Comparison of ENCODE assay signal across 32 cellular contexts in genomic region chr2:3171564-3172264, GRCh38.
DNase-seq lines count a peak whose midpoint lies in the region; ATAC-seq and TF ChIP-seq lines count a peak whose summit lies in the region.
"Had no signal": no experiment of that assay in that cellular context is flagged by ENCODE, and none has a peak within 500 bp of the region (broad histone marks: within the 10 kb centered on the region; RNA-seq: fewer than 3 reads in every experiment).

No MANE protein-coding gene starts in this region.

- POLR2A ChIA-PET in MCF 10A (lab: Yijun Ruan, JAX), result no interaction called here

- H3K4me3 ChIP-seq in breast epithelium, result no peak overlapping the region
- H3K4me3 ChIP-seq in WERI-Rb-1 (ENCODE audit: low read depth, low read length), result no peak overlapping the region
- no peak overlapping the region for H3K4me3 ChIP-seq in spleen
- H3K4me3 ChIP-seq in H7 (ENCODE audit: insufficient read depth, low read depth, low read length), result no peak overlapping the region
- H3K4me3 ChIP-seq: A549, esophagus muscularis mucosa, heart right ventricle, thoracic aorta had no signal

- DNase-seq in MCF 10A (ENCODE audit: unreplicated experiment) (peak; percentile 8), breast epithelium (ENCODE audit: low spot score in 2 of 2) (no peak), WERI-Rb-1 (no peak), islet precursor cell (peak; percentile 36), spleen (peak; percentile 36), NCI-H1105 treated with DMSO at 0.1 percent for 48 hours (lab: John Stamatoyannopoulos, UW) (no peak), H7 (no peak)
- DNase-seq: activated CD4-positive, alpha-beta T cell treated with anti-CD3 and anti-CD28 coated beads for 36 hours; activated CD8-positive, alpha-beta T cell treated with anti-CD3 and anti-CD28 coated beads for 36 hours; anterior cingulate cortex; caudate nucleus; cortex of kidney; effector memory CD4-positive, alpha-beta T cell; GOT3; heart right ventricle; HFFc6; kidney glomerular epithelial cell; NCI-H2081; NCI-H226; NCI-H748 treated with DMSO at 0.1 percent for 48 hours; SIG-M5; stimulated activated CD4-positive, alpha-beta T cell treated with anti-CD3 and anti-CD28 coated beads, Interleukin-2, amount 100 ng/mL, for 24 hours had no signal

- BruUV-seq in MCF 10A (replicated peaks; lab: Mats Ljungman, UMichigan), result no TSS peak

- CTCF ChIA-PET in MCF 10A (lab: Yijun Ruan, JAX), result interaction anchor here (0.6 kb wide), 1 partner anchor 582 kb away, joined by 4 read pairs; no protein-coding TSS in a partner anchor

- WGBS in spleen, 5 donors, result 86 to 94% (median 88%) methylated on average over 17 of the region's 17 CpGs

- H3K27me3 ChIP-seq in breast epithelium (no peaks in the 10 kb centered on the region), WERI-Rb-1 (ENCODE audit: insufficient read depth, low read depth, severe bottlenecking) (no peaks in the 10 kb centered on the region), spleen (replicated peaks in 1 of 7) (no peaks in the 10 kb centered on the region), H7 (ENCODE audit: control insufficient read depth, insufficient read depth, low read length) (no peaks in the 10 kb centered on the region)
- H3K27me3 ChIP-seq: esophagus muscularis mucosa, heart right ventricle had no signal

- no peak for TF ChIP-seq CTCF in MCF 10A (IDR thresholded peaks at IDR 0.05; ENCODE audit: unreplicated experiment)
- TF ChIP-seq CTCF in breast epithelium (IDR thresholded peaks at IDR 0.05), result no peak
- TF ChIP-seq CTCF in WERI-Rb-1 (IDR thresholded peaks at IDR 0.05; ENCODE audit: low read depth, low read length), result 0 out of 2 replicates have a peak, but pooled peaks have one; percentile 10
- no peak for TF ChIP-seq CTCF in spleen (IDR thresholded peaks at IDR 0.05 in 8 of 11, conservative IDR thresholded peaks at IDR 0.05 in 3 of 11)

- intact Hi-C loops in MCF 10A (cut with micrococcal nuclease) (no loop called here), breast epithelium (cut with DNase I; ENCODE audit: low total_unique reads) (no loop called here), spleen (cut with DNase I; ENCODE audit: low total_unique reads) (no loop called here)

- H3K4me3 Mint-ChIP-seq in MCF 10A (ENCODE audit: unreplicated experiment), result no peak overlapping the region
- H3K4me3 Mint-ChIP-seq: activated CD4-positive, alpha-beta T cell treated with anti-CD3 and anti-CD28 coated beads for 36 hours; activated CD8-positive, alpha-beta T cell treated with anti-CD3 and anti-CD28 coated beads for 36 hours; HFFc6; stimulated activated naive CD8-positive, alpha-beta T cell treated with anti-CD3 and anti-CD28 coated beads, Interleukin-15, Interleukin-2, amounts not matched to agents 100 ng/mL and 50 ng/mL, for 24 hours; T-helper 2 cell treated with Interferon-gamma antibody and Interleukin-4, amounts not matched to agents 5 μg/mL and 100 μg/mL, for 36 hours had no signal

- H3K36me3 ChIP-seq in breast epithelium (no peaks in the 10 kb centered on the region), WERI-Rb-1 (no peaks in the 10 kb centered on the region; the same call in 1 of the 2 replicates), spleen (peaks cover 0 to 72% (median 20%) of the 10 kb centered on the region in 6 donors), H7 (replicated peaks; ENCODE audit: control insufficient read depth, insufficient read depth, low read length) (no peaks in the 10 kb centered on the region; the same call in 1 of the 2 replicates)

- H3K36me3 Mint-ChIP-seq in MCF 10A (ENCODE audit: insufficient read depth, unreplicated experiment), result peaks cover 5% of the 10 kb centered on the region

- H3K27ac ChIP-seq in breast epithelium (no peak overlapping the region), WERI-Rb-1 (peak overlapping the region; percentile 34), spleen (no peak overlapping the region)
- H3K27ac ChIP-seq: A549, esophagus muscularis mucosa, heart right ventricle, parathyroid adenoma, thoracic aorta had no signal

- no peaks in the 10 kb centered on the region for H3K9me3 Mint-ChIP-seq in MCF 10A (ENCODE audit: unreplicated experiment)
- H3K9me3 Mint-ChIP-seq: activated CD8-positive, alpha-beta T cell treated with anti-CD3 and anti-CD28 coated beads for 36 hours; activated T-helper 2 cell treated with anti-CD3 and anti-CD28 coated beads, Interferon-gamma antibody, Interleukin-2, Interleukin-4, amounts not matched to agents 10 μg/mL and 5 μg/mL and 100 μg/mL, durations not matched to agents 14 hours and 24 hours and 36 hours; HFFc6; stimulated activated naive CD8-positive, alpha-beta T cell treated with anti-CD3 and anti-CD28 coated beads, Interleukin-15, Interleukin-2, amounts not matched to agents 100 ng/mL and 50 ng/mL, for 24 hours; T-helper 2 cell treated with Interferon-gamma antibody and Interleukin-4, amounts not matched to agents 5 μg/mL and 100 μg/mL, for 36 hours had no signal

- H3K27ac Mint-ChIP-seq in MCF 10A (ENCODE audit: low read depth, unreplicated experiment), result no peak overlapping the region
- H3K27ac Mint-ChIP-seq: activated CD4-positive, alpha-beta T cell treated with anti-CD3 and anti-CD28 coated beads for 36 hours; activated CD8-positive, alpha-beta T cell treated with anti-CD3 and anti-CD28 coated beads for 36 hours; activated T-helper 2 cell treated with anti-CD3 and anti-CD28 coated beads, Interferon-gamma antibody, Interleukin-2, Interleukin-4, amounts not matched to agents 10 μg/mL and 5 μg/mL and 100 μg/mL, durations not matched to agents 14 hours and 24 hours and 36 hours; HFFc6; stimulated activated naive CD8-positive, alpha-beta T cell treated with anti-CD3 and anti-CD28 coated beads, Interleukin-15, Interleukin-2, amounts not matched to agents 100 ng/mL and 50 ng/mL, for 24 hours; T-helper 2 cell treated with Interferon-gamma antibody and Interleukin-4, amounts not matched to agents 5 μg/mL and 100 μg/mL, for 36 hours had no signal

- H3K9me3 ChIP-seq in breast epithelium (no peaks in the 10 kb centered on the region), WERI-Rb-1 (ENCODE audit: severe bottlenecking) (no peaks in the 10 kb centered on the region), spleen (no peaks in the 10 kb centered on the region)
- H3K9me3 ChIP-seq: A549, esophagus muscularis mucosa, heart right ventricle, thoracic aorta had no signal

- no peak for ATAC-seq in GM18868 (IDR thresholded peaks at IDR 0.05; ENCODE audit: unreplicated experiment)
- ATAC-seq: activated CD4-positive, alpha-beta T cell treated with anti-CD3 and anti-CD28 coated beads for 36 hours; activated CD8-positive, alpha-beta T cell treated with anti-CD3 and anti-CD28 coated beads for 36 hours; activated naive CD4-positive, alpha-beta T cell treated with anti-CD3 and anti-CD28 coated beads, Interleukin-2, amount 50 U/mL, for 72 hours; Panc1 had no signal

- H3K4me1 ChIP-seq in breast epithelium, result no peaks in the 10 kb centered on the region
- H3K4me1 ChIP-seq in spleen, result no peaks in the 10 kb centered on the region
- H3K4me1 ChIP-seq: A549, esophagus muscularis mucosa, heart right ventricle, parathyroid adenoma had no signal

- no peaks in the 10 kb centered on the region for H3K27me3 Mint-ChIP-seq in MCF 10A (ENCODE audit: insufficient read depth, unreplicated experiment)
- H3K27me3 Mint-ChIP-seq: activated CD4-positive, alpha-beta T cell treated with anti-CD3 and anti-CD28 coated beads for 36 hours; activated CD8-positive, alpha-beta T cell treated with anti-CD3 and anti-CD28 coated beads for 36 hours; stimulated activated naive CD8-positive, alpha-beta T cell treated with anti-CD3 and anti-CD28 coated beads, Interleukin-15, Interleukin-2, amounts not matched to agents 100 ng/mL and 50 ng/mL, for 24 hours had no signal

- H3K4me1 Mint-ChIP-seq in MCF 10A (ENCODE audit: insufficient read depth, unreplicated experiment), result peaks cover 26% of the 10 kb centered on the region
- H3K4me1 Mint-ChIP-seq: activated CD4-positive, alpha-beta T cell treated with anti-CD3 and anti-CD28 coated beads for 36 hours had no signal

- no peak for TF ChIP-seq POLR2A in breast epithelium (IDR thresholded peaks at IDR 0.05)
- TF ChIP-seq POLR2A in spleen (IDR thresholded peaks at IDR 0.05), result no peak

Comparison
In these comparisons a context has a peak if more than half of its experiments do, and no peak if none do; other contexts are left out.
1. DNase-seq: peak in MCF 10A (single experiment), islet precursor cell (single experiment) and spleen (single experiment); none in breast epithelium (0 of 2), WERI-Rb-1 (single experiment), NCI-H1105 treated with DMSO at 0.1 percent for 48 hours (single experiment) and H7 (single experiment).